Comparison of ENCODE assay signal across 9 cellular contexts in the genomic region with DNA sequence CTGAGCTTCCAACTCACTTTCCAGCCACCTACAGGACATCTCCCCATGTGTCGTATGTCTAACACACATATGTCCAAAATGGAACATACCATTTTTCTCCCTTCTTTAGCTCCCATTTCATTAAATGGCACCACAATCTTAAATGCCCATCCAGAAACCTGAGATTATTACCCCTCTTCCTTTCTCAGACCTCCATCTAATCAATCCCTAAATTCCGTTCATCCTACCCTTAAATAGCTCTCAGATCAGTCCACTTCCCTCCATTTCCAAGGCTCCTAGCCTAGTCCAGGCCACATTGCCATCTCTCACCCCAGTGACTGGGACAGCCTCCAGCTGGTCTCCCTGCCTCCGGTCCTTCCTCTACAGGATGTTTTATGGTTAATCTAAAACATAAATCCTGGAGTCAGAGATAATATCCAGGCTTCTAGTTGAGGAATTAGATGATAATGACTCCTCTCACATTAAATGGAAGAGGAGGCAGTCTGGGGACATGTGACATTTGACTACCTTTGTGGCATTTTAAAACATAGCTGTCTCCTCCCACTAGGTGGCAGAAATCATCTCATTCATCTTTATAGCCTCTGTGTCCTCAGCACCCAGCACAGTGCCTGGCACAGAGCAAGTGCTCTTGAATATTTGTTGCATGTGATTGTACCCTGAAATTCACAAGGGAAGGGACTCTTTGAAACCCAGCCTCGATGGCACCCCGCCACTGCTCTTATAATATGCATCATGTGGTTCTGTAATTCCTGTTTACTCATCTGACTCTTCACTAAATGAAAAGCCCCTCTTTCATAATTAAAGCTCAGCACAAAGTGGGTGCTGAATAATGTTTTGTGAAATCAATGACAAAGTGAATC.
A peak's percentile ranks its signal among the peaks of the same experiment; 100 is the strongest.
DNase-seq lines count a peak whose midpoint lies in the region; ATAC-seq and TF ChIP-seq lines count a peak whose summit lies in the region.
"Had no signal": no experiment of that assay in that cellular context is flagged by ENCODE, and none has a peak within 500 bp of the region (broad histone marks: within the 10 kb centered on the region; RNA-seq: fewer than 3 reads in every experiment).

No MANE protein-coding gene starts in this region.

- H3K27ac Mint-ChIP-seq in activated CD8-positive, alpha-beta T cell treated with anti-CD3 and anti-CD28 coated beads, Interleukin-2, amount 10 ng/mL, durations not matched to agents 7 days and 5 days: no peak overlapping the region

- H3K4me3 Mint-ChIP-seq in activated CD8-positive, alpha-beta T cell treated with anti-CD3 and anti-CD28 coated beads, Interleukin-2, amount 10 ng/mL, durations not matched to agents 7 days and 5 days: no peak overlapping the region

- intact Hi-C loops in left lung (cut with DNase I): no loop called here

- no peaks in the 10 kb centered on the region for H3K36me3 ChIP-seq in left lung

- H3K4me1 ChIP-seq in left lung: no peaks in the 10 kb centered on the region

- H3K4me3 ChIP-seq in HFF-Myc (replicated peaks; ENCODE audit: low read depth, low read length) (no peak overlapping the region), left lung (no peak overlapping the region)

- no peaks in the 10 kb centered on the region for H3K9me3 ChIP-seq in left lung
- H3K9me3 ChIP-seq: Caco-2 had no signal

- no peak overlapping the region for H3K27ac ChIP-seq in left lung

- ATAC-seq in activated CD8-positive, alpha-beta T cell treated with anti-CD3 and anti-CD28 coated beads, Interleukin-2, amount 10 ng/mL, durations not matched to agents 7 days and 5 days: peak; percentile 75
- ATAC-seq in left lung: peak; percentile 47
- ATAC-seq in GM19035 (IDR thresholded peaks at IDR 0.05; ENCODE audit: unreplicated experiment): no peak
- no peak for ATAC-seq in GM21360 (IDR thresholded peaks at IDR 0.05; ENCODE audit: unreplicated experiment)

- TF ChIP-seq CTCF in HFF-Myc (IDR thresholded peaks at IDR 0.05; ENCODE audit: low read depth, low read length, missing control alignments) (peak; percentile 54), left lung (IDR thresholded peaks at IDR 0.05) (peak; percentile 26 to 48)

- CTCF ChIA-PET in activated CD8-positive, alpha-beta T cell treated with anti-CD3 and anti-CD28 coated beads, Interleukin-2, amount 10 ng/mL, durations not matched to agents 7 days and 5 days (lab: Charles Lee): interaction anchor here (0.6 to 4.0 kb wide), 19 partner anchors 9 to 359 kb away, joined by 3 to 72 read pairs (median 4); partner anchors contain the start of gene DMAP1

- H3K27me3 Mint-ChIP-seq in activated CD8-positive, alpha-beta T cell treated with anti-CD3 and anti-CD28 coated beads, Interleukin-2, amount 10 ng/mL, durations not matched to agents 7 days and 5 days (ENCODE audit: low read depth): peaks cover 24% of the 10 kb centered on the region

- no peaks in the 10 kb centered on the region for H3K36me3 Mint-ChIP-seq in activated CD8-positive, alpha-beta T cell treated with anti-CD3 and anti-CD28 coated beads, Interleukin-2, amount 10 ng/mL, durations not matched to agents 7 days and 5 days (ENCODE audit: low read depth)

- peak; percentile 18 for DNase-seq in NCI-H1436 (lab: John Stamatoyannopoulos, UW)
- DNase-seq in NCI-H1436 treated with DMSO at 0.1 percent for 48 hours (lab: John Stamatoyannopoulos, UW): no peak
- no peak for DNase-seq in HFF-Myc (ENCODE audit: extremely low read depth, low read depth)
- peak; percentile 42 for DNase-seq in activated CD8-positive, alpha-beta T cell treated with anti-CD3 and anti-CD28 coated beads, Interleukin-2, amount 10 ng/mL, durations not matched to agents 7 days and 5 days
- no peak for DNase-seq in left lung
- no peak for DNase-seq in cerebellar nuclear complex (lab: John Stamatoyannopoulos, UW)

- H3K27me3 ChIP-seq in left lung: no peaks in the 10 kb centered on the region

- POLR2A ChIA-PET in activated CD8-positive, alpha-beta T cell treated with anti-CD3 and anti-CD28 coated beads, Interleukin-2, amount 10 ng/mL, durations not matched to agents 7 days and 5 days (lab: Charles Lee): interaction anchor here (1.0 kb wide), 1 partner anchor 59 kb away, joined by 4 read pairs; no protein-coding TSS in a partner anchor

- H3K9me3 Mint-ChIP-seq in activated CD8-positive, alpha-beta T cell treated with anti-CD3 and anti-CD28 coated beads, Interleukin-2, amount 10 ng/mL, durations not matched to agents 7 days and 5 days (ENCODE audit: insufficient read depth): no peaks in the 10 kb centered on the region

- no peaks in the 10 kb centered on the region for H3K4me1 Mint-ChIP-seq in activated CD8-positive, alpha-beta T cell treated with anti-CD3 and anti-CD28 coated beads, Interleukin-2, amount 10 ng/mL, durations not matched to agents 7 days and 5 days (ENCODE audit: low read depth)

Comparison
In these comparisons a context has a peak if more than half of its experiments do, and no peak if none do; other contexts are left out.
1. DNase-seq: peak in NCI-H1436 (single experiment) and activated CD8-positive, alpha-beta T cell treated with anti-CD3 and anti-CD28 coated beads, Interleukin-2, amount 10 ng/mL, durations not matched to agents 7 days and 5 days (single experiment); none in NCI-H1436 treated with DMSO at 0.1 percent for 48 hours (single experiment), HFF-Myc (single experiment), left lung (0 of 2) and cerebellar nuclear complex (0 of 2).
2. ATAC-seq: peak in activated CD8-positive, alpha-beta T cell treated with anti-CD3 and anti-CD28 coated beads, Interleukin-2, amount 10 ng/mL, durations not matched to agents 7 days and 5 days (single experiment) and left lung (single experiment); none in GM19035 (single experiment) and GM21360 (single experiment).